In genomic region chr17:27293898-27294688, GRCh38 we compare ENCODE assay signal across 1 cellular context.
A peak's percentile ranks its signal among the peaks of the same experiment; 100 is the strongest.
TF ChIP-seq lines count a peak whose summit lies in the region.

WSB1 (plus strand) TSS chr17:27294114; CDS start chr17:27294396, 282 bp downstream.

TF ChIP-seq in HepG2, 621 proteins besides CTCF, POLR2A, EP300 and RAD21 (continued from another document and continues in another):
- TF ChIP-seq, protein P1, sequence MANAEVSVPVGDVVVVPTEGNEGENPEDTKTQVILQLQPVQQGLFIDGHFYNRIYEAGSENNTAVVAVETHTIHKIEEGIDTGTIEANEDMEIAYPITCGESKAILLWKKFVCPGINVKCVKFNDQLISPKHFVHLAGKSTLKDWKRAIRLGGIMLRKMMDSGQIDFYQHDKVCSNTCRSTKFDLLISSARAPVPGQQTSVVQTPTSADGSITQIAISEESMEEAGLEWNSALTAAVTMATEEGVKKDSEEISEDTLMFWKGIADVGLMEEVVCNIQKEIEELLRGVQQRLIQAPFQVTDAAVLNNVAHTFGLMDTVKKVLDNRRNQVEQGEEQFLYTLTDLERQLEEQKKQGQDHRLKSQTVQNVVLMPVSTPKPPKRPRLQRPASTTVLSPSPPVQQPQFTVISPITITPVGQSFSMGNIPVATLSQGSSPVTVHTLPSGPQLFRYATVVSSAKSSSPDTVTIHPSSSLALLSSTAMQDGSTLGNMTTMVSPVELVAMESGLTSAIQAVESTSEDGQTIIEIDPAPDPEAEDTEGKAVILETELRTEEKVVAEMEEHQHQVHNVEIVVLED (CRISPR knock-in tag; IDR thresholded peaks at IDR 0.05; ENCODE audit: borderline replicate concordance): peak; percentile 97
- TF ChIP-seq CHD2 (IDR thresholded peaks at IDR 0.05; ENCODE audit: low read depth, low read length) (0 out of 2 replicates have a peak, but pooled peaks have one; percentile 33), ZNF446 (CRISPR knock-in tag; IDR thresholded peaks at IDR 0.05) (no peak; the same call in 1 of the 2 replicates), ZNF143 (CRISPR knock-in tag; IDR thresholded peaks at IDR 0.05) (no peak), MXD3 (CRISPR knock-in tag; IDR thresholded peaks at IDR 0.05) (peak; percentile 35; the same call in 1 of the 2 replicates), KAT2B (IDR thresholded peaks at IDR 0.05; ENCODE audit: borderline replicate concordance, low read depth, low read length) (no peak), ZNF772 (CRISPR knock-in tag; IDR thresholded peaks at IDR 0.05) (0 out of 2 replicates have a peak, but pooled peaks have one; percentile 50), ZNF549 (CRISPR knock-in tag; IDR thresholded peaks at IDR 0.05) (no peak), ZNF75D (CRISPR knock-in tag; IDR thresholded peaks at IDR 0.05; ENCODE audit: borderline replicate concordance) (no peak), NKX3-1 (CRISPR knock-in tag; IDR thresholded peaks at IDR 0.05) (no peak; the same call in 1 of the 2 replicates), ZBTB7B (CRISPR knock-in tag; IDR thresholded peaks at IDR 0.05) (no peak; the same call in 1 of the 2 replicates), NR2F1 (CRISPR knock-in tag; IDR thresholded peaks at IDR 0.05) (peak in 1 of 2 experiments; percentile 14; a peak in 1 of 4 replicates), MBD4 (IDR thresholded peaks at IDR 0.05; ENCODE audit: borderline replicate concordance, low read length) (no peak), REPIN1 (CRISPR knock-in tag; IDR thresholded peaks at IDR 0.05; ENCODE audit: borderline replicate concordance, low read depth) (peak; percentile 44; the same call in 1 of the 2 replicates), ZFP37 (CRISPR knock-in tag; IDR thresholded peaks at IDR 0.05; ENCODE audit: borderline replicate concordance) (peak; percentile 58), ZNF251 (CRISPR knock-in tag; IDR thresholded peaks at IDR 0.05) (no peak), TEAD2 (CRISPR knock-in tag; IDR thresholded peaks at IDR 0.05) (no peak), ZFP62 (CRISPR knock-in tag; IDR thresholded peaks at IDR 0.05) (no peak), NONO (IDR thresholded peaks at IDR 0.05) (no peak), NONO (CRISPR knock-in tag; conservative IDR thresholded peaks at IDR 0.05) (peak; percentile 89), HNRNPL (IDR thresholded peaks at IDR 0.05; ENCODE audit: low read depth, low read length) (no peak), HDAC6 (IDR thresholded peaks at IDR 0.05; ENCODE audit: low read depth, low read length) (no peak), TOE1 (CRISPR knock-in tag; IDR thresholded peaks at IDR 0.05) (peak; percentile 38; the same call in 1 of the 2 replicates), ZNF776 (CRISPR knock-in tag; IDR thresholded peaks at IDR 0.05) (no peak), PLSCR1 (CRISPR knock-in tag; IDR thresholded peaks at IDR 0.05; ENCODE audit: borderline replicate concordance) (no peak), MTF2 (CRISPR knock-in tag; IDR thresholded peaks at IDR 0.05; ENCODE audit: borderline replicate concordance) (no peak), CAMTA2 (CRISPR knock-in tag; IDR thresholded peaks at IDR 0.05; ENCODE audit: borderline replicate concordance) (no peak; the same call in 1 of the 2 replicates), ZBTB4 (CRISPR knock-in tag; IDR thresholded peaks at IDR 0.05; ENCODE audit: borderline replicate concordance) (no peak; the same call in 1 of the 2 replicates), ZBTB43 (CRISPR knock-in tag; conservative IDR thresholded peaks at IDR 0.05) (0 out of 2 replicates have a peak, but pooled peaks have one; percentile 53), ZBTB7A (CRISPR knock-in tag; IDR thresholded peaks at IDR 0.05) (peak; percentile 43; the same call in 1 of the 2 replicates), SAFB2 (CRISPR knock-in tag; IDR thresholded peaks at IDR 0.05; ENCODE audit: borderline replicate concordance, low read depth) (peak; percentile 62; the same call in 1 of the 2 replicates), MTF1 (CRISPR knock-in tag; IDR thresholded peaks at IDR 0.05) (no peak), PITX1 (CRISPR knock-in tag; IDR thresholded peaks at IDR 0.05) (peak; percentile 30; the same call in 1 of the 2 replicates), ATF7-NPFF (CRISPR knock-in tag; IDR thresholded peaks at IDR 0.05; ENCODE audit: low read depth) (peak; percentile 84), NCOA1 (CRISPR knock-in tag; IDR thresholded peaks at IDR 0.05) (peak; percentile 76; the same call in 1 of the 2 replicates), FOXK2 (IDR thresholded peaks at IDR 0.05) (no peak), FOXM1 (CRISPR knock-in tag; IDR thresholded peaks at IDR 0.05) (no peak), ZSCAN21 (CRISPR knock-in tag; IDR thresholded peaks at IDR 0.05; ENCODE audit: borderline replicate concordance) (0 out of 2 replicates have a peak, but pooled peaks have one; percentile 56), ZNF296 (CRISPR knock-in tag; conservative IDR thresholded peaks at IDR 0.05) (peak; percentile 67; the same call in 1 of the 2 replicates), JUNB (CRISPR knock-in tag; IDR thresholded peaks at IDR 0.05; ENCODE audit: borderline replicate concordance) (no peak), ZNF574 (CRISPR knock-in tag; IDR thresholded peaks at IDR 0.05) (peak; percentile 83), SP1 (IDR thresholded peaks at IDR 0.05) (no peak), SP1 (CRISPR knock-in tag; IDR thresholded peaks at IDR 0.05) (peak; percentile 76), ZNF430 (CRISPR knock-in tag; IDR thresholded peaks at IDR 0.05) (peak; percentile 91), SAP130 (CRISPR knock-in tag; IDR thresholded peaks at IDR 0.05; ENCODE audit: low read depth) (peak; percentile 91)
- TF ChIP-seq, protein P2, sequence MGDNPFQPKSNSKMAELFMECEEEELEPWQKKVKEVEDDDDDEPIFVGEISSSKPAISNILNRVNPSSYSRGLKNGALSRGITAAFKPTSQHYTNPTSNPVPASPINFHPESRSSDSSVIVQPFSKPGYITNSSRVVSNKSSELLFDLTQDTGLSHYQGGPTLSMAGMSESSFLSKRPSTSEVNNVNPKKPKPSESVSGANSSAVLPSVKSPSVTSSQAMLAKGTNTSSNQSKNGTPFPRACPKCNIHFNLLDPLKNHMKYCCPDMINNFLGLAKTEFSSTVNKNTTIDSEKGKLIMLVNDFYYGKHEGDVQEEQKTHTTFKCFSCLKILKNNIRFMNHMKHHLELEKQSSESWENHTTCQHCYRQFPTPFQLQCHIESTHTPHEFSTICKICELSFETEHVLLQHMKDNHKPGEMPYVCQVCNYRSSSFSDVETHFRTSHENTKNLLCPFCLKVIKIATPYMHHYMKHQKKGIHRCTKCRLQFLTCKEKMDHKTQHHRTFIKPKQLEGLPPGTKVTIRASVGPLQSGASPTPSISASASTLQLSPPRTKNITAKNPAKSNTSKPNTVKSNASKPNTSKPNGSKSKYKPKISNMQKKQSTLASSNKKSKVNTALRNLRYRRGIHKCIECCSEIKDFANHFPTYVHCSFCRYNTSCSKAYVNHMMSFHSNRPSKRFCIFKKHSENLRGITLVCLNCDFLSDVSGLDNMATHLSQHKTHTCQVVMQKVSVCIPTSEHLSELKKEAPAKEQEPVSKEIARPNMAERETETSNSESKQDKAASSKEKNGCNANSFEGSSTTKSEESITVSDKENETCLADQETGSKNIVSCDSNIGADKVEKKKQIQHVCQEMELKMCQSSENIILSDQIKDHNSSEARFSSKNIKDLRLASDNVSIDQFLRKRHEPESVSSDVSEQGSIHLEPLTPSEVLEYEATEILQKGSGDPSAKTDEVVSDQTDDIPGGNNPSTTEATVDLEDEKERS (CRISPR knock-in tag; IDR thresholded peaks at IDR 0.05): no peak
- TF ChIP-seq, protein P3, sequence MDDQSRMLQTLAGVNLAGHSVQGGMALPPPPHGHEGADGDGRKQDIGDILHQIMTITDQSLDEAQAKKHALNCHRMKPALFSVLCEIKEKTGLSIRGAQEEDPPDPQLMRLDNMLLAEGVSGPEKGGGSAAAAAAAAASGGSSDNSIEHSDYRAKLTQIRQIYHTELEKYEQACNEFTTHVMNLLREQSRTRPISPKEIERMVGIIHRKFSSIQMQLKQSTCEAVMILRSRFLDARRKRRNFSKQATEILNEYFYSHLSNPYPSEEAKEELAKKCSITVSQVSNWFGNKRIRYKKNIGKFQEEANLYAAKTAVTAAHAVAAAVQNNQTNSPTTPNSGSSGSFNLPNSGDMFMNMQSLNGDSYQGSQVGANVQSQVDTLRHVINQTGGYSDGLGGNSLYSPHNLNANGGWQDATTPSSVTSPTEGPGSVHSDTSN (CRISPR knock-in tag; IDR thresholded peaks at IDR 0.05; ENCODE audit: borderline replicate concordance): no peak
